Comparison of ENCODE assay signal across 8 cellular contexts in genomic region chr15:63048115-63048985, GRCh38. TPM values are rescaled to one million over a fixed set of nuclear protein-coding genes. Genes with fewer than 3 reads are reported as not detected.
A peak's percentile ranks its signal among the peaks of the same experiment; 100 is the strongest.
DNase-seq lines count a peak whose midpoint lies in the region; ATAC-seq, FAIRE-seq and TF ChIP-seq lines count a peak whose summit lies in the region.

No MANE protein-coding gene starts in this region.

- DNase-seq in DMS79 treated with DMSO at 0.1 percent for 48 hours (lab: John Stamatoyannopoulos, UW) (peak; percentile 36), RCC 7860 (ENCODE audit: low spot score) (peak; percentile 93), fibroblast of mammary gland (ENCODE audit: low read depth) (peak; percentile 91)
- DNase-seq in activated T-helper 1 cell treated with anti-CD3 and anti-CD28 coated beads, Interleukin-2, amount 50 U/mL, for 16 hours (ENCODE audit: low read depth in 1 of 2, low spot score in 1 of 2): peak; percentile 69 to 77
- peak; percentile 92 for DNase-seq in natural killer cell treated with Interleukin-12 subunit alpha and Interleukin-12 subunit beta and Interleukin-15 and Interleukin-18, amount 100 ng/mL, for 72 hours (ENCODE audit: low spot score)
- DNase-seq in stimulated activated naive CD4-positive, alpha-beta T cell treated with Interleukin-2 at 50 U/mL for 16 hours (lab: John Stamatoyannopoulos, UW): peak; percentile 81

- H3K4me3 ChIP-seq in KMS-11 (IDR thresholded peaks at IDR 0.05; ENCODE audit: insufficient read depth, low read depth, low read length) (no peak overlapping the region), fibroblast of mammary gland (ENCODE audit: control insufficient read depth, low read depth, low read length) (peak overlapping the region; percentile 67)

- ATAC-seq in GM21786 (IDR thresholded peaks at IDR 0.05; ENCODE audit: unreplicated experiment): peak; percentile 85
- peak; percentile 97 to 98 for ATAC-seq in natural killer cell treated with Interleukin-12 subunit alpha and Interleukin-12 subunit beta and Interleukin-15 and Interleukin-18, amount 100 ng/mL, for 72 hours

- no peaks in the 10 kb centered on the region for H3K79me2 ChIP-seq in KMS-11 (ENCODE audit: insufficient read depth, low read depth)

- no peak overlapping the region; the same call in 1 of the 2 replicates for H3K27ac ChIP-seq in KMS-11

- H3K27ac Mint-ChIP-seq in natural killer cell treated with Interleukin-12 subunit alpha and Interleukin-12 subunit beta and Interleukin-15 and Interleukin-18, amount 100 ng/mL, for 72 hours: peak overlapping the region; percentile 64 to 72

- H3K4me1 ChIP-seq in KMS-11 (ENCODE audit: low read depth, poor library complexity, severe bottlenecking): peaks cover 25% of the 10 kb centered on the region

- no peaks in the 10 kb centered on the region for H4K20me1 ChIP-seq in KMS-11 (ENCODE audit: insufficient read depth)

- peak overlapping the region; percentile 52 for H3K4me2 ChIP-seq in KMS-11

- no peaks in the 10 kb centered on the region for H3K9me3 Mint-ChIP-seq in natural killer cell treated with Interleukin-12 subunit alpha and Interleukin-12 subunit beta and Interleukin-15 and Interleukin-18, amount 100 ng/mL, for 72 hours

- no peaks in the 10 kb centered on the region; the same call in 1 of the 2 replicates for H3K27me3 ChIP-seq in KMS-11 (ENCODE audit: insufficient read depth, low read depth)

- no peaks in the 10 kb centered on the region for H3K36me3 ChIP-seq in KMS-11 (ENCODE audit: insufficient read depth)

- H2AFZ ChIP-seq in KMS-11 (ENCODE audit: low read depth): peak overlapping the region; percentile 97

- H3K4me3 Mint-ChIP-seq in natural killer cell treated with Interleukin-12 subunit alpha and Interleukin-12 subunit beta and Interleukin-15 and Interleukin-18, amount 100 ng/mL, for 72 hours: peak overlapping the region; percentile 95

- FAIRE-seq in RCC 7860 (lab: Jason Lieb, UNC): no peak

- H3K36me3 Mint-ChIP-seq in natural killer cell treated with Interleukin-12 subunit alpha and Interleukin-12 subunit beta and Interleukin-15 and Interleukin-18, amount 100 ng/mL, for 72 hours: no peaks in the 10 kb centered on the region

- H3K27me3 Mint-ChIP-seq in natural killer cell treated with Interleukin-12 subunit alpha and Interleukin-12 subunit beta and Interleukin-15 and Interleukin-18, amount 100 ng/mL, for 72 hours: peaks cover 27 to 41% of the 10 kb centered on the region in 2 donors

- peak overlapping the region; percentile 12; the same call in 1 of the 2 replicates for H3K9ac ChIP-seq in KMS-11

- peak; percentile 85 for TF ChIP-seq CTCF in KMS-11 (conservative IDR thresholded peaks at IDR 0.05; ENCODE audit: low read depth, low read length)
- peak; percentile 82 for TF ChIP-seq CTCF in fibroblast of mammary gland (conservative IDR thresholded peaks at IDR 0.05; ENCODE audit: control insufficient read depth, insufficient read depth, low read depth, low read length)

- peaks cover 22 to 31% of the 10 kb centered on the region in 2 donors for H3K4me1 Mint-ChIP-seq in natural killer cell treated with Interleukin-12 subunit alpha and Interleukin-12 subunit beta and Interleukin-15 and Interleukin-18, amount 100 ng/mL, for 72 hours (ENCODE audit: low read depth in 2 of 2)

RNA-seq across cellular contexts. Expression of gene TPM1, which starts 5.8 kb away (rescaled TPM):
- 10 to 100 TPM in 1 of 2 donors, 1 to 10 TPM in 1; 7.0 to 12.1 TPM for total RNA-seq in natural killer cell treated with Interleukin-12 subunit alpha and Interleukin-12 subunit beta and Interleukin-15 and Interleukin-18, amount 100 ng/mL, for 72 hours

Comparison
In these comparisons a context has a peak if more than half of its experiments do, and no peak if none do; other contexts are left out.
1. DNase-seq: peak in every context shown above with its lines; median percentile 93 in RCC 7860; 92 in natural killer cell treated with Interleukin-12 subunit alpha and Interleukin-12 subunit beta and Interleukin-15 and Interleukin-18, amount 100 ng/mL, for 72 hours; 91 in fibroblast of mammary gland; 81 in stimulated activated naive CD4-positive, alpha-beta T cell treated with Interleukin-2 at 50 U/mL for 16 hours; 73 in activated T-helper 1 cell treated with anti-CD3 and anti-CD28 coated beads, Interleukin-2, amount 50 U/mL, for 16 hours; 36 in DMS79 treated with DMSO at 0.1 percent for 48 hours.